In genomic region chr3:27591811-27592210, GRCh38 we compare ENCODE assay signal across 8 cellular contexts.
DNase-seq lines count a peak whose midpoint lies in the region; ATAC-seq and TF ChIP-seq lines count a peak whose summit lies in the region.

No MANE protein-coding gene starts in this region.

- peaks cover 37% of the 10 kb centered on the region for H3K4me1 Mint-ChIP-seq in activated naive CD4-positive, alpha-beta T cell treated with anti-CD3 and anti-CD28 coated beads, Interleukin-2, amount 50 U/mL, for 24 hours

- no peak for TF ChIP-seq POLR2A in transverse colon (IDR thresholded peaks at IDR 0.05)

- H3K4me1 ChIP-seq in transverse colon, result peaks cover 3 to 33% (median 8%) of the 10 kb centered on the region in 4 donors

- WGBS in transverse colon (ENCODE audit: low coverage in 1 of 2), 2 donors, result 45 to 48% methylated on average over 4 of the region's 4 CpGs

- no peak for ATAC-seq in sciatic nerve

- no peak overlapping the region for H3K4me3 ChIP-seq in transverse colon

- peak overlapping the region; percentile 93 for H3K27ac Mint-ChIP-seq in activated naive CD4-positive, alpha-beta T cell treated with anti-CD3 and anti-CD28 coated beads, Interleukin-2, amount 50 U/mL, for 24 hours

- H3K27me3 ChIP-seq in transverse colon, result no peaks in the 10 kb centered on the region

- peak overlapping the region; percentile 48 to 64 (median 59) for H3K27ac ChIP-seq in transverse colon

- no peak for DNase-seq in activated naive CD4-positive, alpha-beta T cell (lab: John Stamatoyannopoulos, UW)
- peak; percentile 18 for DNase-seq in OCI-M1 (lab: John Stamatoyannopoulos, UW)
- DNase-seq in glomerular endothelial cell (ENCODE audit: extremely low read depth, low read depth, low spot score), result peak; percentile 62
- DNase-seq in transverse colon, result no peak
- no peak for DNase-seq in sciatic nerve (ENCODE audit: low spot score)
- DNase-seq in activated CD4-positive, CD25-positive, alpha-beta regulatory T cell (lab: John Stamatoyannopoulos, UW), result no peak
- DNase-seq in NCI-H446 (lab: John Stamatoyannopoulos, UW), result no peak

- in situ Hi-C loops in transverse colon (cut with MboI; ENCODE audit: low pct_ligation_motif_present in 1 of 4, low pct_unique_long_range_greater_than_20kb in 1 of 4, low sequenced_read_pairs in 3 of 4), result no loop called here

- H3K36me3 ChIP-seq in transverse colon, result no peaks in the 10 kb centered on the region

- H3K36me3 Mint-ChIP-seq in activated naive CD4-positive, alpha-beta T cell treated with anti-CD3 and anti-CD28 coated beads, Interleukin-2, amount 50 U/mL, for 24 hours, result no peaks in the 10 kb centered on the region

- intact Hi-C loops in transverse colon (cut with DNase I; ENCODE audit: low total_unique reads) (no loop called here), sciatic nerve (cut with DNase I) (no loop called here)

- no peaks in the 10 kb centered on the region for H3K9me3 Mint-ChIP-seq in activated naive CD4-positive, alpha-beta T cell treated with anti-CD3 and anti-CD28 coated beads, Interleukin-2, amount 50 U/mL, for 24 hours

- no peak for TF ChIP-seq EP300 in transverse colon (IDR thresholded peaks at IDR 0.05; ENCODE audit: low read depth)

- no peaks in the 10 kb centered on the region for H3K9me3 ChIP-seq in transverse colon

- peak overlapping the region; percentile 31 for H3K4me3 Mint-ChIP-seq in activated naive CD4-positive, alpha-beta T cell treated with anti-CD3 and anti-CD28 coated beads, Interleukin-2, amount 50 U/mL, for 24 hours

- no peak for TF ChIP-seq CTCF in transverse colon (IDR thresholded peaks at IDR 0.05)

- no peaks in the 10 kb centered on the region for H3K27me3 Mint-ChIP-seq in activated naive CD4-positive, alpha-beta T cell treated with anti-CD3 and anti-CD28 coated beads, Interleukin-2, amount 50 U/mL, for 24 hours

Comparison
In these comparisons a context has a peak if more than half of its experiments do, and no peak if none do; other contexts are left out.
1. DNase-seq: peak in OCI-M1 (single experiment) and glomerular endothelial cell (single experiment); none in activated naive CD4-positive, alpha-beta T cell (0 of 4), transverse colon (single experiment), sciatic nerve (single experiment), activated CD4-positive, CD25-positive, alpha-beta regulatory T cell (0 of 4) and NCI-H446 (0 of 2).